ENCODE assay signal across 9 cellular contexts in genomic region chr10:68599754-68600040, GRCh38. TPM values are rescaled to one million over a fixed set of nuclear protein-coding genes. Genes with fewer than 3 reads are reported as not detected.
DNase-seq lines count a peak whose midpoint lies in the region; ATAC-seq and TF ChIP-seq lines count a peak whose summit lies in the region.
"Had no signal": no experiment of that assay in that cellular context is flagged by ENCODE, and none has a peak within 500 bp of the region (broad histone marks: within the 10 kb centered on the region; RNA-seq: fewer than 3 reads in every experiment).

No MANE protein-coding gene starts in this region.

- WGBS in gastroesophageal sphincter (ENCODE audit: low coverage in 1 of 2), 2 donors: 0 to 18% methylated on average over 3 of the region's 3 CpGs

- no peak for DNase-seq in sciatic nerve (ENCODE audit: low spot score)
- no peak for DNase-seq in KG1 (lab: John Stamatoyannopoulos, UW)
- no peak for DNase-seq in NCI-H2171 treated with DMSO at 0.1 percent for 48 hours (lab: John Stamatoyannopoulos, UW)
- DNase-seq in SK-N-DZ (ENCODE audit: low spot score): no peak

- no peak for TF ChIP-seq CTCF in WI38 (IDR thresholded peaks at IDR 0.05; ENCODE audit: low read depth, low read length)
- TF ChIP-seq CTCF in gastroesophageal sphincter (IDR thresholded peaks at IDR 0.05): no peak

- ATAC-seq in gastroesophageal sphincter (no peak), sciatic nerve (peak; percentile 15), GM21528 (IDR thresholded peaks at IDR 0.05; ENCODE audit: low FRiP score, unreplicated experiment) (no peak)

- TF ChIP-seq EP300 in gastroesophageal sphincter (IDR thresholded peaks at IDR 0.05): no peak

- H3K4me1 ChIP-seq in ES-I3 (ENCODE audit: insufficient read depth, low read length) (peaks cover 19% of the 10 kb centered on the region), gastroesophageal sphincter (peaks cover 0 to 45% (median 7%) of the 10 kb centered on the region in 3 donors)

- peak overlapping the region; percentile 57 for H3K4me3 ChIP-seq in WI38 (ENCODE audit: low read depth, low read length)
- peak overlapping the region; percentile 35 to 50 for H3K4me3 ChIP-seq in gastroesophageal sphincter
- H3K4me3 ChIP-seq: mucosa of descending colon had no signal

- intact Hi-C loops in sciatic nerve (cut with DNase I): loop anchor here (5.0 kb wide), 1 partner anchor 37 kb away; the partner anchor contains the start of gene TET1

- H3K9me3 ChIP-seq in ES-I3 (ENCODE audit: control insufficient read depth, insufficient read depth, low read length) (no peaks in the 10 kb centered on the region), gastroesophageal sphincter (no peaks in the 10 kb centered on the region)
- H3K9me3 ChIP-seq: mucosa of descending colon had no signal

- H3K9ac ChIP-seq in ES-I3 (ENCODE audit: low read depth, low read length): peak overlapping the region; percentile 54

- H3K36me3 ChIP-seq in ES-I3 (ENCODE audit: insufficient read depth, low read length) (peaks cover 4% of the 10 kb centered on the region), gastroesophageal sphincter (no peaks in the 10 kb centered on the region)

- H3K27me3 ChIP-seq in gastroesophageal sphincter: no peaks in the 10 kb centered on the region

- TF ChIP-seq POLR2A in gastroesophageal sphincter (IDR thresholded peaks at IDR 0.05): no peak

- H3K27ac ChIP-seq in gastroesophageal sphincter: peak overlapping the region; percentile 13 to 84 (median 76)

RNA-seq across cellular contexts. Expression of gene TET1, which starts 39.6 kb away (rescaled TPM):
- total RNA-seq in gastroesophageal sphincter: 10 to 100 TPM in 2 of 4 donors, 1 to 10 TPM in 2; 7.2 to 14.5 (median 9.8) TPM
- 10.4 TPM for total RNA-seq in sciatic nerve
- polyA plus RNA-seq in SK-N-DZ (2014; cell fraction: cytosol; rRNA removed): 5.5 and 5.9 TPM in 2 replicates
- 4.0 and 7.0 TPM in 2 replicates for polyA plus RNA-seq in SK-N-DZ (2014; cell fraction: nucleus; rRNA removed)
